ENCODE assay signal across 2 cellular contexts in the genomic region with DNA sequence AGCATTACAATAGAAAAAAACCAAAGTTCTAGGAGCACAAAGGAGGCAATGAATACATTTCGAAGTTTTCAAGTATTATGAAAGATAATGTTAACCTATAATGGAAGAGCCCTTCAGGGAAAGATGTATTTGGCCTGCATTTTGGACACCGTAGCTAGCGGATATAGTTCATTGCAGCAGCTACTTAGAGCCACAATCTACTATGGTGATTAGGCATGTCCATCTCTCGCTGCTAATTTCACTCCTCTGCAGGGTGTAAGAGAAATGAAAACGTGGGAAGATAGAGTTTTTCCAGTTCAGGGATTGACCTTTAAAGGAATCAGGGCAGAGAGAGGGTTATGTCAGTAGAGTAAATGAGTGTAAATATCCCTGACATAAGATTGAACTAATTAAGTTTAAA.
TF ChIP-seq lines count a peak whose summit lies in the region.

No MANE protein-coding gene starts in this region.

TF ChIP-seq in HCT116, 20 proteins besides CTCF, POLR2A, EP300 and RAD21 (continued from another document):
- TF ChIP-seq EGR1 (IDR thresholded peaks at IDR 0.05; ENCODE audit: low read depth): no peak
- no peak for TF ChIP-seq JUND (IDR thresholded peaks at IDR 0.05)
- TF ChIP-seq ZFX (IDR thresholded peaks at IDR 0.05): no peak
- no peak for TF ChIP-seq YY1 (IDR thresholded peaks at IDR 0.05; ENCODE audit: extremely low read depth, insufficient replicate concordance, low read depth, low read length)
- TF ChIP-seq CEBPB (IDR thresholded peaks at IDR 0.05; ENCODE audit: low read depth): no peak
- TF ChIP-seq SP1 (IDR thresholded peaks at IDR 0.05; ENCODE audit: low read depth): no peak
- TF ChIP-seq ZNF274 (IDR thresholded peaks at IDR 0.05; ENCODE audit: low read depth, low read length): no peak
- no peak for TF ChIP-seq POLR2AphosphoS5 (IDR thresholded peaks at IDR 0.05; ENCODE audit: low read depth, low read length)
- TF ChIP-seq FOSL1 (IDR thresholded peaks at IDR 0.05; ENCODE audit: low read depth): no peak
- TF ChIP-seq, protein P1, sequence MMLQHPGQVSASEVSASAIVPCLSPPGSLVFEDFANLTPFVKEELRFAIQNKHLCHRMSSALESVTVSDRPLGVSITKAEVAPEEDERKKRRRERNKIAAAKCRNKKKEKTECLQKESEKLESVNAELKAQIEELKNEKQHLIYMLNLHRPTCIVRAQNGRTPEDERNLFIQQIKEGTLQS (IDR thresholded peaks at IDR 0.05): no peak
- no peak for TF ChIP-seq SRF (IDR thresholded peaks at IDR 0.05; ENCODE audit: low read depth)
TF ChIP-seq in HCT116: peak in this region for 0.

TF ChIP-seq in endothelial cell of umbilical vein, 7 proteins besides CTCF, POLR2A, EP300 and RAD21 (continued from another document):
- TF ChIP-seq GATA2 (IDR thresholded peaks at IDR 0.05; ENCODE audit: insufficient read depth, insufficient read length, low read depth, low read length): no peak
- TF ChIP-seq, protein P2, sequence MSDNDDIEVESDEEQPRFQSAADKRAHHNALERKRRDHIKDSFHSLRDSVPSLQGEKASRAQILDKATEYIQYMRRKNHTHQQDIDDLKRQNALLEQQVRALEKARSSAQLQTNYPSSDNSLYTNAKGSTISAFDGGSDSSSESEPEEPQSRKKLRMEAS (IDR thresholded peaks at IDR 0.05; ENCODE audit: insufficient read depth, insufficient read length): no peak
- TF ChIP-seq FOS (IDR thresholded peaks at IDR 0.05; ENCODE audit: borderline replicate concordance, insufficient read depth, low read length): no peak
- no peak for TF ChIP-seq EZH2 (IDR thresholded peaks at IDR 0.05; ENCODE audit: borderline replicate concordance, low read depth, low read length, severe bottlenecking)
- no peak for TF ChIP-seq JUN (IDR thresholded peaks at IDR 0.05; ENCODE audit: borderline replicate concordance, insufficient read depth, insufficient read length, low read depth)
- TF ChIP-seq MYC (IDR thresholded peaks at IDR 0.05; ENCODE audit: low read depth, low read length): no peak
